19 cellular contexts compared by ENCODE assay signal in the genomic region with DNA sequence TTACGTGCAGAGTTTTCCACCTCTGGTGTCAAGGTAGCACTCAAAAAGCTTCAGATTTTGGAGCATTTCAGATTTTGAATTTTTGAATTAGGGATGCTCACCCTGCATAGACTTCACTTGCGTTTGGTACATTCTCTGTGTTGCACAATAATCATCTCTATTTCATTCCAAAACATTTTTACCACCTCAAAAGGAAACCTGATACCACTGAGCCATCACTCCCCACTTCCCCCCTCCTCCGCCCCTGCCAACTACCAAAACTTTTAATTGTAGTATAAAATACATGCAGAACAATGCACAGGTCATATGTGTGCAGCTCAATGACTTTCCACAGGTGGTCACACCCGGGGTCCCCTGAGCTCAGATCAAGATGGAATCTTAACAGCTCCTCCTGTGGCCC.
A peak's percentile ranks its signal among the peaks of the same experiment; 100 is the strongest.
DNase-seq lines count a peak whose midpoint lies in the region; ATAC-seq and TF ChIP-seq lines count a peak whose summit lies in the region.
"Had no signal": no experiment of that assay in that cellular context is flagged by ENCODE, and none has a peak within 500 bp of the region (broad histone marks: within the 10 kb centered on the region; RNA-seq: fewer than 3 reads in every experiment).

No MANE protein-coding gene starts in this region.

- ATAC-seq in natural killer cell treated with Interleukin-12 subunit alpha and Interleukin-12 subunit beta and Interleukin-15 and Interleukin-18, amount 100 ng/mL, for 72 hours: peak in 1 of 2 donors; percentile 41
- no peak for ATAC-seq in natural killer cell
- ATAC-seq in stimulated activated naive CD8-positive, alpha-beta T cell treated with anti-CD3 and anti-CD28 coated beads, Interleukin-15, amount 100 ng/mL, for 72 hours: peak; percentile 76
- ATAC-seq: gastroesophageal sphincter, pancreas, right cardiac atrium had no signal

- peak overlapping the region; percentile 17 for H3K4me3 ChIP-seq in Loucy (ENCODE audit: low read length, poor library complexity, severe bottlenecking)
- H3K4me3 ChIP-seq in H7 (ENCODE audit: insufficient read depth, low read depth, low read length): no peak overlapping the region
- H3K4me3 ChIP-seq: esophagus muscularis mucosa, gastroesophageal sphincter, GM23248, lung, pancreas, SJCRH30, tibial nerve had no signal

- H4K20me1 ChIP-seq in Loucy (ENCODE audit: insufficient read depth, low read length, poor library complexity, severe bottlenecking): no peaks in the 10 kb centered on the region

- no peaks in the 10 kb centered on the region for H3K9me3 Mint-ChIP-seq in natural killer cell treated with Interleukin-12 subunit alpha and Interleukin-12 subunit beta and Interleukin-15 and Interleukin-18, amount 100 ng/mL, for 72 hours
- H3K9me3 Mint-ChIP-seq in natural killer cell: no peaks in the 10 kb centered on the region
- peaks cover 5% of the 10 kb centered on the region for H3K9me3 Mint-ChIP-seq in activated naive CD4-positive, alpha-beta T cell treated with anti-CD3 and anti-CD28 coated beads, Interleukin-2, amount 50 U/mL, for 24 hours
- H3K9me3 Mint-ChIP-seq in stimulated activated naive CD8-positive, alpha-beta T cell treated with anti-CD3 and anti-CD28 coated beads, Interleukin-15, amount 100 ng/mL, for 72 hours: no peaks in the 10 kb centered on the region
- H3K9me3 Mint-ChIP-seq: effector memory CD8-positive, alpha-beta T cell had no signal

- H3K4me1 ChIP-seq in Loucy (ENCODE audit: insufficient read depth, low read length, poor library complexity, severe bottlenecking): peaks cover 73% of the 10 kb centered on the region
- H3K4me1 ChIP-seq: gastroesophageal sphincter, pancreas, SJCRH30, tibial nerve had no signal

- no peak overlapping the region for H2AFZ ChIP-seq in Loucy (ENCODE audit: low read length)
- H2AFZ ChIP-seq: GM23248 had no signal

- H3K36me3 Mint-ChIP-seq in natural killer cell treated with Interleukin-12 subunit alpha and Interleukin-12 subunit beta and Interleukin-15 and Interleukin-18, amount 100 ng/mL, for 72 hours: peaks cover 7% of the 10 kb centered on the region
- peaks cover 7% of the 10 kb centered on the region for H3K36me3 Mint-ChIP-seq in natural killer cell
- no peaks in the 10 kb centered on the region for H3K36me3 Mint-ChIP-seq in activated naive CD4-positive, alpha-beta T cell treated with anti-CD3 and anti-CD28 coated beads, Interleukin-2, amount 50 U/mL, for 24 hours

- no peaks in the 10 kb centered on the region for H3K9me3 ChIP-seq in Loucy (ENCODE audit: insufficient read depth, low read depth, low read length)
- H3K9me3 ChIP-seq: esophagus muscularis mucosa, gastroesophageal sphincter, pancreas, SJCRH30, tibial nerve had no signal

- H3K4me3 Mint-ChIP-seq in natural killer cell treated with Interleukin-12 subunit alpha and Interleukin-12 subunit beta and Interleukin-15 and Interleukin-18, amount 100 ng/mL, for 72 hours: peak overlapping the region; percentile 1
- H3K4me3 Mint-ChIP-seq in natural killer cell: no peak overlapping the region
- H3K4me3 Mint-ChIP-seq in activated naive CD4-positive, alpha-beta T cell treated with anti-CD3 and anti-CD28 coated beads, Interleukin-2, amount 50 U/mL, for 24 hours: peak overlapping the region; percentile 15
- no peak overlapping the region for H3K4me3 Mint-ChIP-seq in stimulated activated naive CD8-positive, alpha-beta T cell treated with anti-CD3 and anti-CD28 coated beads, Interleukin-15, amount 100 ng/mL, for 72 hours
- H3K4me3 Mint-ChIP-seq: effector memory CD8-positive, alpha-beta T cell; stimulated activated naive CD8-positive, alpha-beta T cell treated with anti-CD3 and anti-CD28 coated beads, Interleukin-15, Interleukin-2, amounts not matched to agents 100 ng/mL and 50 ng/mL, for 24 hours had no signal

- no peak overlapping the region for H3K9ac ChIP-seq in Loucy (ENCODE audit: low read depth, low read length, poor library complexity, severe bottlenecking)
- H3K9ac ChIP-seq: GM23248 had no signal

- DNase-seq in natural killer cell treated with Interleukin-12 subunit alpha and Interleukin-12 subunit beta and Interleukin-15 and Interleukin-18, amount 100 ng/mL, for 72 hours (ENCODE audit: low spot score): no peak
- no peak for DNase-seq in natural killer cell
- DNase-seq in stimulated activated naive CD8-positive, alpha-beta T cell treated with anti-CD3 and anti-CD28 coated beads, Interleukin-15, amount 100 ng/mL, for 72 hours: peak in 1 of 2 donors; percentile 40
- DNase-seq in hippocampal formation (lab: John Stamatoyannopoulos, UW): no peak
- DNase-seq in H7: no peak
- DNase-seq: effector memory CD8-positive, alpha-beta T cell; GM23248; NCI-H187 treated with DMSO at 0.1 percent for 48 hours; NCI-H774; pancreas; right cardiac atrium; SJCRH30 had no signal

- peaks cover 34 to 45% of the 10 kb centered on the region in 2 donors for H3K4me1 Mint-ChIP-seq in natural killer cell treated with Interleukin-12 subunit alpha and Interleukin-12 subunit beta and Interleukin-15 and Interleukin-18, amount 100 ng/mL, for 72 hours (ENCODE audit: low read depth in 2 of 2)
- peaks cover 28 to 34% of the 10 kb centered on the region in 2 donors for H3K4me1 Mint-ChIP-seq in natural killer cell
- peaks cover 90% of the 10 kb centered on the region for H3K4me1 Mint-ChIP-seq in activated naive CD4-positive, alpha-beta T cell treated with anti-CD3 and anti-CD28 coated beads, Interleukin-2, amount 50 U/mL, for 24 hours
- peaks cover 50% of the 10 kb centered on the region for H3K4me1 Mint-ChIP-seq in stimulated activated naive CD8-positive, alpha-beta T cell treated with anti-CD3 and anti-CD28 coated beads, Interleukin-15, amount 100 ng/mL, for 72 hours

- H3K27me3 ChIP-seq in Loucy (ENCODE audit: insufficient read depth, low read length, poor library complexity, severe bottlenecking) (no peaks in the 10 kb centered on the region), H7 (ENCODE audit: control insufficient read depth, insufficient read depth, low read length) (no peaks in the 10 kb centered on the region)
- H3K27me3 ChIP-seq: pancreas had no signal

- H3K27ac Mint-ChIP-seq in natural killer cell treated with Interleukin-12 subunit alpha and Interleukin-12 subunit beta and Interleukin-15 and Interleukin-18, amount 100 ng/mL, for 72 hours: no peak overlapping the region
- no peak overlapping the region for H3K27ac Mint-ChIP-seq in natural killer cell
- peak overlapping the region; percentile 59 for H3K27ac Mint-ChIP-seq in activated naive CD4-positive, alpha-beta T cell treated with anti-CD3 and anti-CD28 coated beads, Interleukin-2, amount 50 U/mL, for 24 hours
- H3K27ac Mint-ChIP-seq in stimulated activated naive CD8-positive, alpha-beta T cell treated with anti-CD3 and anti-CD28 coated beads, Interleukin-15, amount 100 ng/mL, for 72 hours: no peak overlapping the region
- H3K27ac Mint-ChIP-seq: effector memory CD8-positive, alpha-beta T cell had no signal

- H3K36me3 ChIP-seq in Loucy (ENCODE audit: insufficient read depth, low read length) (no peaks in the 10 kb centered on the region), H7 (replicated peaks; ENCODE audit: control insufficient read depth, insufficient read depth, low read length) (no peaks in the 10 kb centered on the region)
- H3K36me3 ChIP-seq: esophagus muscularis mucosa, gastroesophageal sphincter, pancreas, SJCRH30, tibial nerve had no signal

- 0 out of 2 replicates have a peak, but pooled peaks cover 4% of the 10 kb centered on the region for H3F3A ChIP-seq in Loucy (ENCODE audit: low read depth)

- H3K79me2 ChIP-seq in Loucy (ENCODE audit: insufficient read depth, low read length): no peaks in the 10 kb centered on the region

- peaks cover 52 to 62% of the 10 kb centered on the region in 2 donors for H3K27me3 Mint-ChIP-seq in natural killer cell treated with Interleukin-12 subunit alpha and Interleukin-12 subunit beta and Interleukin-15 and Interleukin-18, amount 100 ng/mL, for 72 hours
- H3K27me3 Mint-ChIP-seq in natural killer cell (ENCODE audit: low read depth in 2 of 2): peaks cover 52 to 73% of the 10 kb centered on the region in 2 donors
- no peaks in the 10 kb centered on the region for H3K27me3 Mint-ChIP-seq in activated naive CD4-positive, alpha-beta T cell treated with anti-CD3 and anti-CD28 coated beads, Interleukin-2, amount 50 U/mL, for 24 hours
- H3K27me3 Mint-ChIP-seq in stimulated activated naive CD8-positive, alpha-beta T cell treated with anti-CD3 and anti-CD28 coated beads, Interleukin-15, amount 100 ng/mL, for 72 hours: peaks cover 21% of the 10 kb centered on the region

- intact Hi-C loops in natural killer cell (cut with micrococcal nuclease): loop anchor here (10.0 kb wide), 1 partner anchor 116 kb away; no protein-coding TSS in a partner anchor

- peak overlapping the region; percentile 63 for H3K4me2 ChIP-seq in Loucy (ENCODE audit: low read depth, low read length, poor library complexity, severe bottlenecking)

- H3K9me2 ChIP-seq in Loucy (replicated peaks; ENCODE audit: low read depth, low read length): no peaks in the 10 kb centered on the region

- TF ChIP-seq CTCF in natural killer cell (IDR thresholded peaks at IDR 0.05) (no peak), Loucy (conservative IDR thresholded peaks at IDR 0.05; ENCODE audit: low read length) (no peak)

Comparison
In these comparisons a context has a peak if more than half of its experiments do, and no peak if none do; other contexts are left out.
1. H3K4me3 Mint-ChIP-seq: peak in natural killer cell treated with Interleukin-12 subunit alpha and Interleukin-12 subunit beta and Interleukin-15 and Interleukin-18, amount 100 ng/mL, for 72 hours (single experiment) and activated naive CD4-positive, alpha-beta T cell treated with anti-CD3 and anti-CD28 coated beads, Interleukin-2, amount 50 U/mL, for 24 hours (single experiment); none in natural killer cell (single experiment) and stimulated activated naive CD8-positive, alpha-beta T cell treated with anti-CD3 and anti-CD28 coated beads, Interleukin-15, amount 100 ng/mL, for 72 hours (0 of 2).